ENCODE assay signal across 19 cellular contexts in the genomic region with DNA sequence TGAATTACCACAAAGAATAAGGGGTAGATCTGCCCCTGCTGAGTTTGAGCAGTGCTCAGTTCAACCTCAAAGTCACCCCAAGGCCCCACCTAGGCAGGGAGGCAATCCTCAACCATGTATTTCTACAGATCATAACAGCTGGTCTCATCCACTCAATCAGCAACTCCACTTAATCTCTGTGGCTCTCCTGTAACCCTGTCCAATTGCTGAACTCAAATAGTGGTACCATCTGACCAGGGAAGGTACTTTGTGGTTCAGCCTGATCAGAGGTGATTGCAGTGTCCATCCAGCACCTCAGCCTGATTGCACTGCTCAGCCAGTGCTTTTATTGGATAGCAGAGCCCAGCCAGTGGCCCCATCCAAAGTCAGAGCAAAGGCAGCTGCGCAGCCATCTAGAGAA.
A peak's percentile ranks its signal among the peaks of the same experiment; 100 is the strongest.
DNase-seq lines count a peak whose midpoint lies in the region; ATAC-seq and TF ChIP-seq lines count a peak whose summit lies in the region.
"Had no signal": no experiment of that assay in that cellular context is flagged by ENCODE, and none has a peak within 500 bp of the region (broad histone marks: within the 10 kb centered on the region; RNA-seq: fewer than 3 reads in every experiment).

No MANE protein-coding gene starts in this region.

- H2AK5ac ChIP-seq in trophoblast cell (ENCODE audit: low read length), result no peak overlapping the region

- intact Hi-C loops in HCT116 (cut with micrococcal nuclease), result no loop called here
- intact Hi-C loops in head of caudate nucleus (cut with DNase I), result no loop called here

- no peak for DNase-seq in HCT116 (ENCODE audit: low read depth, low spot score)
- DNase-seq in trophoblast cell, result no peak
- DNase-seq in G401 (ENCODE audit: low spot score), result no peak
- DNase-seq in head of caudate nucleus, result no peak
- no peak for DNase-seq in globus pallidus (ENCODE audit: low spot score)
- DNase-seq: 8988T; C1 segment of cervical spinal cord; Calu3; CD4-positive, alpha-beta memory T cell; COR-L47; DMS53; DMS79 treated with DMSO at 0.1 percent for 48 hours; GDM1; GM23248; H7; HCEC 1CT; HFFc6 had no signal

- no peak for TF ChIP-seq CTCF in HCT116 (IDR thresholded peaks at IDR 0.05 in 2 of 3, conservative IDR thresholded peaks at IDR 0.05 in 1 of 3; ENCODE audit: borderline replicate concordance in 1 of 3, insufficient read depth in 1 of 3, low read depth in 2 of 3, low read length in 2 of 3)

- no peaks in the 10 kb centered on the region for H4K20me1 ChIP-seq in HCT116 (ENCODE audit: insufficient read depth)

- no peaks in the 10 kb centered on the region for H3K79me1 ChIP-seq in trophoblast cell (ENCODE audit: low read length)

- no peak overlapping the region for H4K8ac ChIP-seq in trophoblast cell (ENCODE audit: low read depth, low read length)

- no TSS peak for BruUV-seq in HCT116 (replicated peaks; lab: Mats Ljungman, UMichigan)

- no peaks in the 10 kb centered on the region for H3K27me3 ChIP-seq in HCT116 (ENCODE audit: insufficient read depth, low read length)
- no peaks in the 10 kb centered on the region for H3K27me3 ChIP-seq in trophoblast cell (ENCODE audit: insufficient read depth, low read length)

- in situ Hi-C loops in G401 (cut with HindIII; ENCODE audit: low sequenced_read_pairs), result no loop called here

- H2AFZ ChIP-seq in HCT116 (ENCODE audit: low read depth, low read length, poor library complexity, severe bottlenecking), result no peak overlapping the region
- no peak overlapping the region for H2AFZ ChIP-seq in trophoblast cell (ENCODE audit: insufficient read depth, low read length, poor library complexity)
- H2AFZ ChIP-seq: GM23248 had no signal

- no peak overlapping the region for H3K18ac ChIP-seq in trophoblast cell (ENCODE audit: low read length)

- no peaks in the 10 kb centered on the region for H3K9me2 ChIP-seq in HCT116 (ENCODE audit: insufficient read depth)

- TF ChIP-seq EP300 in Ishikawa (IDR thresholded peaks at IDR 0.05; ENCODE audit: borderline replicate concordance), result no peak

- POLR2A ChIA-PET in HCT116 (lab: Charles Lee), result no interaction called here

- CTCF ChIA-PET in HCT116 (lab: Charles Lee), result no interaction called here

- no peaks in the 10 kb centered on the region for H3K4me1 ChIP-seq in HCT116 (ENCODE audit: control insufficient read depth in 1 of 2, insufficient read depth in 2 of 2, low read length in 2 of 2)
- no peaks in the 10 kb centered on the region for H3K4me1 ChIP-seq in trophoblast cell (ENCODE audit: control insufficient read depth in 1 of 2, insufficient read depth in 2 of 2, low read length in 2 of 2)

- no peak overlapping the region for H2BK12ac ChIP-seq in trophoblast cell (ENCODE audit: low read length)

- H3K4me3 ChIP-seq in HCT116 (replicated peaks in 1 of 2; ENCODE audit: low read depth in 1 of 2, low read length in 2 of 2) (no peak overlapping the region), trophoblast cell (ENCODE audit: low read depth, low read length) (no peak overlapping the region)
- H3K4me3 ChIP-seq: GM12878, GM23248 had no signal

- no peak overlapping the region for H2BK120ac ChIP-seq in trophoblast cell (ENCODE audit: insufficient read depth, low read length, poor library complexity)

- H3K9me3 ChIP-seq in HCT116 (ENCODE audit: control insufficient read depth in 1 of 2, insufficient read depth in 1 of 2, low read depth in 1 of 2, low read length in 2 of 2) (no peaks in the 10 kb centered on the region), trophoblast cell (ENCODE audit: insufficient read depth, low read depth, low read length) (no peaks in the 10 kb centered on the region)

- no peak overlapping the region for H4K91ac ChIP-seq in trophoblast cell (ENCODE audit: low read depth, low read length)

- no peak overlapping the region for H2BK5ac ChIP-seq in trophoblast cell (ENCODE audit: low read depth, low read length, poor library complexity)

- H3K79me2 ChIP-seq in HCT116 (ENCODE audit: insufficient read depth, low read length) (no peaks in the 10 kb centered on the region), trophoblast cell (ENCODE audit: control insufficient read depth, insufficient read depth, low read length, poor library complexity) (no peaks in the 10 kb centered on the region)

- H3K36me3 ChIP-seq in HCT116 (ENCODE audit: control insufficient read depth in 1 of 2, insufficient read depth in 2 of 2, low read length in 2 of 2), result no peaks in the 10 kb centered on the region
- H3K36me3 ChIP-seq in trophoblast cell (ENCODE audit: control insufficient read depth in 1 of 2, insufficient read depth in 2 of 2, low read length in 2 of 2), result no peaks in the 10 kb centered on the region

- H3K27ac ChIP-seq in HCT116 (ENCODE audit: low read depth, low read length), result no peak overlapping the region
- no peak overlapping the region for H3K27ac ChIP-seq in trophoblast cell (ENCODE audit: low read depth, low read length)
- H3K27ac ChIP-seq: GM23248 had no signal

- H3K14ac ChIP-seq in trophoblast cell (ENCODE audit: low read length), result no peak overlapping the region

- TF ChIP-seq POLR2A in HCT116 (IDR thresholded peaks at IDR 0.05; ENCODE audit: borderline replicate concordance, extremely low read depth, insufficient read depth, insufficient read length), result no peak

- H3K4me2 ChIP-seq in HCT116 (ENCODE audit: low read length) (no peak overlapping the region), trophoblast cell (ENCODE audit: low read length) (no peak overlapping the region)

- H3K23ac ChIP-seq in trophoblast cell (ENCODE audit: low read length), result no peak overlapping the region

- H3K9ac ChIP-seq in HCT116 (ENCODE audit: low read length), result no peak overlapping the region
- peak overlapping the region; percentile 2 for H3K9ac ChIP-seq in trophoblast cell (ENCODE audit: low read length)
- H3K9ac ChIP-seq: GM23248 had no signal

- no peak overlapping the region for H3K4ac ChIP-seq in trophoblast cell (ENCODE audit: low read depth, low read length)

- ATAC-seq in HCT116, result no peak
- ATAC-seq: GM12878 had no signal

- no peak overlapping the region for H4K12ac ChIP-seq in trophoblast cell (ENCODE audit: low read depth, low read length)

- TF ChIP-seq RAD21 in HCT116 (IDR thresholded peaks at IDR 0.05; ENCODE audit: low read depth) (no peak), Ishikawa (IDR thresholded peaks at IDR 0.05; ENCODE audit: low read depth) (no peak)

- RAD21 ChIA-PET in HCT116 (lab: Charles Lee; ENCODE audit: low non-redundant PET in 1 of 2, low total read pairs in 2 of 2, uncharacterized antibody in 2 of 2, unreplicated experiment in 2 of 2), result no interaction called here

- no CpG with 5 or more reads among the region's 1 CpG for WGBS in trophoblast cell (ENCODE audit: extremely low coverage, insufficient coverage, insufficient read length)

TF ChIP-seq in HCT116, 20 proteins besides CTCF, POLR2A, EP300 and RAD21 (continues in another document):
- no peak for TF ChIP-seq TCF7L2 (IDR thresholded peaks at IDR 0.05; ENCODE audit: borderline replicate concordance, extremely low read depth, insufficient read depth, insufficient read length)

TF ChIP-seq in Ishikawa, 13 proteins besides CTCF, POLR2A, EP300 and RAD21:
- TF ChIP-seq ZBTB7A (IDR thresholded peaks at IDR 0.05; ENCODE audit: low read depth) (no peak), TEAD4 (IDR thresholded peaks at IDR 0.05) (no peak), REST (IDR thresholded peaks at IDR 0.05; ENCODE audit: low read depth) (peak; percentile 63; the same call in 1 of the 2 replicates), CREB1 (IDR thresholded peaks at IDR 0.05; ENCODE audit: low read depth) (no peak), YY1 (IDR thresholded peaks at IDR 0.05; ENCODE audit: low read depth) (no peak), EGR1 (IDR thresholded peaks at IDR 0.05) (no peak)
